ENCODE assay signal across 13 cellular contexts in the genomic region with DNA sequence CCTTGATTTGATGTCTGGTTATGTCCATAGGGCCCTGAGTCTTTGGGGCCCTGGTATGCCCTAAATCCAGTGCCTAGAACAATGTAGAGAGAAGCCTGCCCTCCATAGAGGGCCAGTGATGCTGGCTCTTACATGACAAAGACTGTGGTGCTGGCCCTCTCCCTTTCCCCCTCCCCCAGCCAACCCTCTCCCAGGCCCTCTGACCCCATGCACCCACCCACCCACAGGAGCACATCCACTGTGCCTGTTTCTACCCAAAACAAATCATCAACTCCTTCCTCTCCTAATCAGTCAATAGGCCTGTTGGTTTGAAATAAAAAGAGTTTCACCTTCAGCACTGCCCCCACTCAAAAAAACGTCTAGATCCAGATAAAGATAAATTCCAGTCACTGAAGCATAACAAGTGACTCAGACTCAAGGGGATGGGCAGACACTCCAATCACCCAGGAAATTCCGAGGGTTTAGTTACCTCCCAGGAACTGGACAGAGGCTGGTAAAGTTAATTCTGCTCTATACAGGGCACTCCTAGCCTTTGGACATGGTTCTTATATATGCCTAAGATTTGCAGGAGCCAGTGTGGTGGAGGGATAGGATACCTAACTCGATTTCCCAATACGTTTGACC.
A peak's percentile ranks its signal among the peaks of the same experiment; 100 is the strongest.
DNase-seq lines count a peak whose midpoint lies in the region; ATAC-seq, FAIRE-seq and TF ChIP-seq lines count a peak whose summit lies in the region.
"Had no signal": no experiment of that assay in that cellular context is flagged by ENCODE, and none has a peak within 500 bp of the region (broad histone marks: within the 10 kb centered on the region; RNA-seq: fewer than 3 reads in every experiment).

No MANE protein-coding gene starts in this region.

- no peaks in the 10 kb centered on the region for H4K20me1 ChIP-seq in fibroblast of lung (ENCODE audit: control insufficient read depth, extremely low read depth, insufficient read depth, low read length)

- no peak overlapping the region for H2AFZ ChIP-seq in fibroblast of lung (ENCODE audit: low read length)

- H3K4me3 ChIP-seq in SJCRH30 (no peak overlapping the region), fibroblast of lung (replicated peaks in 1 of 4; ENCODE audit: control extremely low read depth in 1 of 4, insufficient read depth in 1 of 4, low read depth in 3 of 4, low read length in 4 of 4) (no peak overlapping the region)

- H3K4me1 ChIP-seq in SJCRH30 = peaks cover 20% of the 10 kb centered on the region
- peaks cover 10% of the 10 kb centered on the region for H3K4me1 ChIP-seq in fibroblast of lung (ENCODE audit: control insufficient read depth, extremely low read depth, insufficient read depth, low read length)

- H3K79me2 ChIP-seq in fibroblast of lung (ENCODE audit: control insufficient read depth, insufficient read depth, low read length) = no peaks in the 10 kb centered on the region

- H3K9me3 ChIP-seq in SJCRH30 (replicated peaks) (no peaks in the 10 kb centered on the region), fibroblast of lung (ENCODE audit: control insufficient read depth, insufficient read depth, low read depth, low read length) (no peaks in the 10 kb centered on the region)

- peak; percentile 20 for FAIRE-seq in H54 (lab: Jason Lieb, UNC)

- TF ChIP-seq CTCF in fibroblast of lung (conservative IDR thresholded peaks at IDR 0.05 in 1 of 2, IDR thresholded peaks at IDR 0.05 in 1 of 2; ENCODE audit: low read depth in 1 of 2, low read length in 2 of 2) (no peak), GM20000 (IDR thresholded peaks at IDR 0.05; ENCODE audit: extremely low read depth, missing control alignments) (no peak)

- ATAC-seq in GM19324 (IDR thresholded peaks at IDR 0.05; ENCODE audit: low FRiP score, unreplicated experiment) (no peak), HG02759 (IDR thresholded peaks at IDR 0.05; ENCODE audit: unreplicated experiment) (no peak)

- H3K4me2 ChIP-seq in fibroblast of lung (ENCODE audit: extremely low read depth, insufficient read depth, low read length) = no peak overlapping the region

- no peaks in the 10 kb centered on the region for H3K36me3 ChIP-seq in SJCRH30
- H3K36me3 ChIP-seq in fibroblast of lung (ENCODE audit: control insufficient read depth, insufficient read depth, low read length) = no peaks in the 10 kb centered on the region

- H3K27me3 ChIP-seq in SJCRH30 (no peaks in the 10 kb centered on the region), fibroblast of lung (ENCODE audit: control insufficient read depth, insufficient read depth, low read length) (no peaks in the 10 kb centered on the region)

- no peak for TF ChIP-seq POLR2A in H54 (IDR thresholded peaks at IDR 0.05; ENCODE audit: low read depth, low read length)

- DNase-seq in H54 (ENCODE audit: insufficient read length, low spot score) (peak; percentile 33), SJCRH30 (peak; percentile 19 to 22), fibroblast of lung (ENCODE audit: low read depth in 2 of 2) (peak; percentile 16 to 87), renal cortical epithelial cell (ENCODE audit: low read depth) (peak; percentile 94), 8988T (no peak), GM20000 (ENCODE audit: low spot score) (no peak)
- DNase-seq: central memory CD4-positive, alpha-beta T cell; NCI-H345; SHP77; stimulated activated CD4-positive, alpha-beta T cell treated with anti-CD3 and anti-CD28 coated beads, Interleukin-2, amount 100 ng/mL, for 24 hours; stimulated activated naive CD4-positive, alpha-beta T cell treated with Interleukin-2 at 50 U/mL for 16 hours had no signal

- peak overlapping the region; percentile 42; the same call in 1 of the 2 replicates for H3K27ac ChIP-seq in SJCRH30
- no peak overlapping the region for H3K27ac ChIP-seq in fibroblast of lung (ENCODE audit: insufficient read depth, low read length)

- H3K9ac ChIP-seq in fibroblast of lung (ENCODE audit: insufficient read depth, low read length) = no peak overlapping the region

Comparison
In these comparisons a context has a peak if more than half of its experiments do, and no peak if none do; other contexts are left out.
1. DNase-seq: peak in H54 (single experiment), SJCRH30 (2 of 2), fibroblast of lung (2 of 2) and renal cortical epithelial cell (single experiment); none in 8988T (single experiment) and GM20000 (single experiment).